18 cellular contexts compared by ENCODE assay signal in genomic region chr6:129340983-129341382, GRCh38.
A peak's percentile ranks its signal among the peaks of the same experiment; 100 is the strongest.
DNase-seq lines count a peak whose midpoint lies in the region; ATAC-seq, FAIRE-seq and TF ChIP-seq lines count a peak whose summit lies in the region.
"Had no signal": no experiment of that assay in that cellular context is flagged by ENCODE, and none has a peak within 500 bp of the region (broad histone marks: within the 10 kb centered on the region; RNA-seq: fewer than 3 reads in every experiment).

No MANE protein-coding gene starts in this region.

- H3K4me2 ChIP-seq in IMR-90 (ENCODE audit: low read depth, low read length) (no peak overlapping the region), endothelial cell of umbilical vein (ENCODE audit: insufficient read depth, low read length) (peak overlapping the region; percentile 31)

- in situ Hi-C loops in IMR-90 (cut with MboI; ENCODE audit: low sequenced_read_pairs), result no loop called here

- TF ChIP-seq POLR2A in IMR-90 (IDR thresholded peaks at IDR 0.05; ENCODE audit: low read depth, low read length), result no peak
- no peak for TF ChIP-seq POLR2A in endothelial cell of umbilical vein (IDR thresholded peaks at IDR 0.05; ENCODE audit: low read depth, low read length)
- TF ChIP-seq POLR2A in sigmoid colon (IDR thresholded peaks at IDR 0.05), result no peak

- no peak overlapping the region for H4K8ac ChIP-seq in IMR-90 (ENCODE audit: low read depth in 2 of 2, low read length in 2 of 2)

- H2AK9ac ChIP-seq in IMR-90 (replicated peaks; ENCODE audit: low read depth, low read length, poor library complexity), result no peak overlapping the region

- H2AFZ ChIP-seq in IMR-90 (replicated peaks; ENCODE audit: low read length, poor library complexity), result no peak overlapping the region
- H2AFZ ChIP-seq in endothelial cell of umbilical vein (ENCODE audit: low read depth, low read length), result no peak overlapping the region

- H3K79me2 ChIP-seq in endothelial cell of umbilical vein (ENCODE audit: control insufficient read depth, insufficient read depth, low read length), result no peaks in the 10 kb centered on the region

- H2BK15ac ChIP-seq in IMR-90 (ENCODE audit: low read depth, low read length), result no peak overlapping the region

- no TSS peak for BruUV-seq in IMR-90 (replicated peaks; lab: Mats Ljungman, UMichigan)
- BruUV-seq in endothelial cell of umbilical vein (replicated peaks; lab: Mats Ljungman, UMichigan), result no TSS peak

- H3K14ac ChIP-seq in IMR-90 (replicated peaks; ENCODE audit: low read depth, low read length), result no peak overlapping the region

- no peak overlapping the region for H2AK5ac ChIP-seq in IMR-90 (ENCODE audit: low read depth, low read length)

- no peak overlapping the region for H4K5ac ChIP-seq in IMR-90 (ENCODE audit: low read depth, low read length)

- H2BK120ac ChIP-seq in IMR-90 (ENCODE audit: low read depth, low read length), result no peak overlapping the region

- CTCF ChIA-PET in IMR-90 (lab: Yijun Ruan, JAX), result no interaction called here
- CTCF ChIA-PET in endothelial cell of umbilical vein (lab: Charles Lee), result interaction anchor here (1.0 to 2.2 kb wide), 4 partner anchors 10 to 39 kb away, joined by 3 to 12 read pairs (median 4); no protein-coding TSS in a partner anchor

- POLR2A ChIA-PET in IMR-90 (lab: Charles Lee; ENCODE audit: unreplicated experiment) (interaction anchor here (0.6 kb wide), 1 partner anchor 548 kb away, joined by 12 read pairs; no protein-coding TSS in a partner anchor), endothelial cell of umbilical vein (lab: Charles Lee) (no interaction called here)

- peak; percentile 68 for ATAC-seq in IMR-90 (ENCODE audit: low read depth)
- ATAC-seq: activated CD4-positive, alpha-beta T cell treated with anti-CD3 and anti-CD28 coated beads for 36 hours; effector memory CD8-positive, alpha-beta T cell; stimulated activated memory B cell treated with anti-CD40 and anti-IgM and Interleukin-4, amounts not matched to agents 10 μg/mL and 1 μg/mL and 100 μg/mL, for 72 hours had no signal

- TF ChIP-seq EP300 in sigmoid colon (IDR thresholded peaks at IDR 0.05), result no peak

- no peak overlapping the region for H4K91ac ChIP-seq in IMR-90 (ENCODE audit: insufficient read depth, low read depth, low read length)

- H4K20me1 ChIP-seq in IMR-90 (ENCODE audit: insufficient read depth, low read length), result no peaks in the 10 kb centered on the region
- no peaks in the 10 kb centered on the region for H4K20me1 ChIP-seq in endothelial cell of umbilical vein (replicated peaks; ENCODE audit: control insufficient read depth, extremely low read depth, insufficient read depth, low read length)

- no CpG with 5 or more reads among the region's 4 CpGs for WGBS in IMR-90 (ENCODE audit: extremely low coverage in 2 of 2, insufficient read length in 1 of 2), 2 experiments
- WGBS in sigmoid colon, 2 donors, result 81 to 84% methylated on average over 4 of the region's 4 CpGs

- dilution Hi-C loops in IMR-90 (cut with HindIII; ENCODE audit: low sequenced_read_pairs, unreplicated experiment), result no loop called here
- dilution Hi-C loops in endothelial cell of umbilical vein (cut with MboI; ENCODE audit: extremely low pct_ligation_motif_present, low sequenced_read_pairs), result no loop called here

- TF ChIP-seq CTCF in IMR-90 (conservative IDR thresholded peaks at IDR 0.05; ENCODE audit: low read depth, low read length), result no peak
- TF ChIP-seq CTCF in endothelial cell of umbilical vein (IDR thresholded peaks at IDR 0.05; ENCODE audit: extremely low read depth in 1 of 2, insufficient read depth in 1 of 2, low read depth in 1 of 2, low read length in 2 of 2), result no peak
- no peak for TF ChIP-seq CTCF in sigmoid colon (IDR thresholded peaks at IDR 0.05)

- peak overlapping the region; percentile 91 for H2BK5ac ChIP-seq in IMR-90 (ENCODE audit: low read depth, low read length, poor library complexity, severe bottlenecking)

- H3K9me1 ChIP-seq in IMR-90 (ENCODE audit: insufficient read depth, low read length) (peaks cover 3% of the 10 kb centered on the region; the same call in 1 of the 2 replicates), endothelial cell of umbilical vein (replicated peaks; ENCODE audit: control insufficient read depth, extremely low read depth, insufficient read depth, low read length) (no peaks in the 10 kb centered on the region)

- intact Hi-C loops in IMR-90 (cut with micrococcal nuclease), result no loop called here
- intact Hi-C loops in endothelial cell of umbilical vein (cut with micrococcal nuclease), result loop anchor here (1.0 to 2.0 kb wide), 3 partner anchors 10 to 150 kb away; no protein-coding TSS in a partner anchor
- intact Hi-C loops in sigmoid colon (cut with DNase I), result no loop called here

- no peak overlapping the region; the same call in 1 of the 2 replicates for H3K27ac ChIP-seq in IMR-90 (ENCODE audit: insufficient read depth, low read length)
- H3K27ac ChIP-seq in endothelial cell of umbilical vein (ENCODE audit: insufficient read depth, low read depth, low read length), result peak overlapping the region; percentile 62
- H3K27ac ChIP-seq in sigmoid colon, result no peak overlapping the region
- H3K27ac ChIP-seq: ovary, uterus had no signal

- no peak overlapping the region for H3K56ac ChIP-seq in IMR-90 (ENCODE audit: extremely low read depth, insufficient read depth, low read length)

- H3K4me3 ChIP-seq in IMR-90 (ENCODE audit: insufficient read depth, low read depth, low read length), result no peak overlapping the region
- H3K4me3 ChIP-seq in endothelial cell of umbilical vein (replicated peaks in 1 of 3; ENCODE audit: insufficient read depth in 1 of 3, low read depth in 1 of 3, low read length in 3 of 3), result no peak overlapping the region
- H3K4me3 ChIP-seq in sigmoid colon, result no peak overlapping the region
- H3K4me3 ChIP-seq: ovary, uterus had no signal

- no peaks in the 10 kb centered on the region for H3K9me3 ChIP-seq in IMR-90 (ENCODE audit: control insufficient read depth, insufficient read depth, low read length)
- H3K9me3 ChIP-seq in endothelial cell of umbilical vein (replicated peaks; ENCODE audit: control insufficient read depth, insufficient read depth, low read length), result no peaks in the 10 kb centered on the region
- no peaks in the 10 kb centered on the region for H3K9me3 ChIP-seq in sigmoid colon
- H3K9me3 ChIP-seq: ovary, uterus had no signal

- H3K79me1 ChIP-seq in IMR-90 (ENCODE audit: low read depth in 1 of 2, low read length in 2 of 2), result no peaks in the 10 kb centered on the region

- H3K18ac ChIP-seq in IMR-90 (ENCODE audit: low read depth, low read length), result no peak overlapping the region

- H3K4ac ChIP-seq in IMR-90 (ENCODE audit: low read depth, low read length), result no peak overlapping the region

- H3K23ac ChIP-seq in IMR-90 (ENCODE audit: low read depth, low read length), result no peak overlapping the region

- no peak overlapping the region for H2BK20ac ChIP-seq in IMR-90 (ENCODE audit: low read depth, low read length)

- H3K36me3 ChIP-seq in IMR-90 (ENCODE audit: control insufficient read depth, insufficient read depth, low read length), result no peaks in the 10 kb centered on the region
- no peaks in the 10 kb centered on the region for H3K36me3 ChIP-seq in endothelial cell of umbilical vein (ENCODE audit: control insufficient read depth in 2 of 2, extremely low read depth in 1 of 2, insufficient read depth in 2 of 2, low read length in 2 of 2)
- H3K36me3 ChIP-seq in sigmoid colon, result no peaks in the 10 kb centered on the region
- H3K36me3 ChIP-seq: ovary, uterus had no signal

- peak; percentile 87 for FAIRE-seq in endothelial cell of umbilical vein (lab: Jason Lieb, UNC)
- FAIRE-seq: GM18507, H54, HTR-8/SVneo had no signal

- no peak for TF ChIP-seq RAD21 in IMR-90 (IDR thresholded peaks at IDR 0.05; ENCODE audit: low read length)

- H3K9ac ChIP-seq in IMR-90 (ENCODE audit: low read depth, low read length) (no peak overlapping the region), endothelial cell of umbilical vein (replicated peaks; ENCODE audit: extremely low read depth, insufficient read depth, low read length) (peak overlapping the region; percentile 27)

- DNase-seq in AG08395 (ENCODE audit: low spot score), result peak; percentile 82
- peak; percentile 96 for DNase-seq in IMR-90
- DNase-seq in endothelial cell of umbilical vein (ENCODE audit: low read depth, low spot score), result peak; percentile 90
- DNase-seq in hepatic stellate cell (ENCODE audit: low spot score), result peak; percentile 7
- DNase-seq in sigmoid colon, result no peak
- no peak for DNase-seq in C1 segment of cervical spinal cord (lab: John Stamatoyannopoulos, UW)
- no peak for DNase-seq in NCI-H524 (lab: John Stamatoyannopoulos, UW)
- no peak for DNase-seq in activated T-cell treated with anti-CD3 and anti-CD28 coated beads, Interleukin-2, amount 50 U/mL, for 48 hours
- DNase-seq: activated CD4-positive, alpha-beta T cell treated with anti-CD3 and anti-CD28 coated beads for 36 hours; amygdala; effector memory CD8-positive, alpha-beta T cell; ovary; stimulated activated CD4-positive, alpha-beta T cell treated with anti-CD3 and anti-CD28 coated beads, Interleukin-2, amount 100 ng/mL, for 48 hours; uterus had no signal

- no peaks in the 10 kb centered on the region for H3K27me3 ChIP-seq in IMR-90 (ENCODE audit: control insufficient read depth, insufficient read depth, low read length)
- H3K27me3 ChIP-seq in endothelial cell of umbilical vein (ENCODE audit: control insufficient read depth in 2 of 2, insufficient read depth in 2 of 2, low read length in 2 of 2), result no peaks in the 10 kb centered on the region
- no peaks in the 10 kb centered on the region for H3K27me3 ChIP-seq in sigmoid colon
- H3K27me3 ChIP-seq: ovary, uterus had no signal

- H3K4me1 ChIP-seq in IMR-90 (ENCODE audit: control insufficient read depth, insufficient read depth, low read length) (peaks cover 2% of the 10 kb centered on the region; the same call in 1 of the 2 replicates), endothelial cell of umbilical vein (ENCODE audit: control insufficient read depth, extremely low read depth, insufficient read depth, low read length) (peaks cover 29% of the 10 kb centered on the region), sigmoid colon (no peaks in the 10 kb centered on the region)
- H3K4me1 ChIP-seq: uterus had no signal

TF ChIP-seq in IMR-90, 13 proteins besides CTCF, POLR2A, EP300 and RAD21 (continues in another document):
- TF ChIP-seq CEBPB (IDR thresholded peaks at IDR 0.05; ENCODE audit: low read depth, low read length) (peak; percentile 96), MAFK (IDR thresholded peaks at IDR 0.05; ENCODE audit: low read depth, low read length) (0 out of 2 replicates have a peak, but pooled peaks have one; percentile 3), RCOR1 (IDR thresholded peaks at IDR 0.05; ENCODE audit: insufficient replicate concordance, low read length) (no peak)

TF ChIP-seq in endothelial cell of umbilical vein, 7 proteins besides CTCF, POLR2A, EP300 and RAD21 (continues in another document):
- TF ChIP-seq GATA2 (IDR thresholded peaks at IDR 0.05; ENCODE audit: insufficient read depth, insufficient read length, low read depth, low read length) (no peak), EZH2 (IDR thresholded peaks at IDR 0.05; ENCODE audit: borderline replicate concordance, low read depth, low read length, severe bottlenecking) (no peak), POLR2AphosphoS5 (IDR thresholded peaks at IDR 0.05; ENCODE audit: insufficient read depth, low read depth, low read length) (no peak), MAX (IDR thresholded peaks at IDR 0.05; ENCODE audit: insufficient read depth, insufficient read length) (no peak)

Comparison
In these comparisons a context has a peak if more than half of its experiments do, and no peak if none do; other contexts are left out.
1. DNase-seq: peak in AG08395 (single experiment), IMR-90 (single experiment), endothelial cell of umbilical vein (single experiment) and hepatic stellate cell (single experiment); none in sigmoid colon (single experiment), C1 segment of cervical spinal cord (0 of 14), NCI-H524 (0 of 2) and activated T-cell treated with anti-CD3 and anti-CD28 coated beads, Interleukin-2, amount 50 U/mL, for 48 hours (0 of 2).